Comparison of ENCODE assay signal across 24 cellular contexts in genomic region chr14:55574988-55575387, GRCh38.
"Had no signal": no experiment of that assay in that cellular context is flagged by ENCODE, and none has a peak within 500 bp of the region (broad histone marks: within the 10 kb centered on the region; RNA-seq: fewer than 3 reads in every experiment).

No MANE protein-coding gene starts in this region.

- FAIRE-seq: colon, endothelial cell of umbilical vein, frontal cortex, islet of Langerhans, keratinocyte had no signal

- H3K4me3 ChIP-seq: coronary artery, dorsolateral prefrontal cortex, esophagus muscularis mucosa, gastroesophageal sphincter, heart left ventricle, hepatocyte, left lung, lower lobe of right lung, mucosa of descending colon had no signal

- H3K79me2 ChIP-seq: hepatocyte had no signal

- H3K4me3 Mint-ChIP-seq: mesothelial cell of epicardium, naive B cell had no signal

- H3K27me3 ChIP-seq: dorsolateral prefrontal cortex, esophagus muscularis mucosa, foreskin keratinocyte, gastroesophageal sphincter, heart left ventricle, hepatocyte, left lung had no signal

- H3K4me1 ChIP-seq: foreskin keratinocyte had no signal

- H3K27me3 Mint-ChIP-seq: naive B cell had no signal

- H3K4me2 ChIP-seq: hepatocyte had no signal

- H2AFZ ChIP-seq: hepatocyte had no signal

- DNase-seq: dermis blood vessel endothelial cell; dorsolateral prefrontal cortex; effector CD4-positive, alpha-beta T cell; effector memory CD4-positive, alpha-beta T cell; foreskin keratinocyte; heart left ventricle; hypothalamus; left cardiac atrium; left lung; left ventricle myocardium superior; lower lobe of right lung; mesenchymal stem cell; mucosa of descending colon; naive B cell had no signal

- H3K27ac Mint-ChIP-seq: mesothelial cell of epicardium, naive B cell had no signal

- H3K27ac ChIP-seq: coronary artery, dorsolateral prefrontal cortex, esophagus muscularis mucosa, foreskin keratinocyte, gastroesophageal sphincter, heart left ventricle, hepatocyte, left lung, lower lobe of right lung had no signal

- H3K36me3 Mint-ChIP-seq: mesothelial cell of epicardium, naive B cell had no signal

- H3K9me3 Mint-ChIP-seq: mesothelial cell of epicardium, naive B cell had no signal

- H3K36me3 ChIP-seq: esophagus muscularis mucosa, gastroesophageal sphincter, heart left ventricle, left lung, lower lobe of right lung had no signal

- H3K9me3 ChIP-seq: esophagus muscularis mucosa, gastroesophageal sphincter, heart left ventricle, left lung, lower lobe of right lung, mucosa of descending colon had no signal

- ATAC-seq: foreskin keratinocyte, gastroesophageal sphincter, heart left ventricle, left cardiac atrium, left lung, left ventricle myocardium superior, lower lobe of right lung, mucosa of descending colon had no signal
